In the genomic region with DNA sequence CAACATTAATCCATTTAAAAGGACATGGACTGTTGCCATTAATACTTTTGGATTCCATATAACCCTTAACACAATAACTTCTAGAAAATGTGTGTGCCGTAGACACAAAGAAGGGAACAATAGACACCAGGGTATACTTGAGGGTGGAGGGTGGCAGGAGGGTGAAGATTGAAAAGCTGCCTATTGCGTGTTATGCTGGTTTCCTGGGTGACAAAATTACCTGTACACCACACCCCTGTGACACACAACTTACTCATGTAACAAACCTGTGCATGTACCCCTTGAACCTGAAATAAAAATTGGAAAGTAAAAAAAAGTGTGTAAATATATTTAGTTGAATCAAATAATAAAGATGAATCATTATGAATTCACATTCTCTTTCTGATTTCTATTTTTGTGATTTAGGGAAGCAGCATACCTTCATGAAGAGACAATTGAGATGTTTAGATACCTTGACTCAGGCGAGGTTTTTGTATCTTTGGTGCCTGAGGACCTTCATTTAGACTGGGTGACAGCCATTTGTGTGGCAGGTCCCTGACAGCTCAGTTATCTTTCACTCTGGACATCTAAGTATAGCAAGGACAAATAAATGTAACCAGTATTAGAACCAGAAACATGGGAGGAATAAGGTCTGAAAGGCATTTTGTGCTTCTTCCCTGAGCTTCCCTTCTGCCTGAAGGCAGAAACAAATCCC, we compare ENCODE assay signal across 18 cellular contexts. TPM values are rescaled to one million over a fixed set of nuclear protein-coding genes. Genes with fewer than 3 reads are reported as not detected.
DNase-seq lines count a peak whose midpoint lies in the region; ATAC-seq and TF ChIP-seq lines count a peak whose summit lies in the region.
"Had no signal": no experiment of that assay in that cellular context is flagged by ENCODE, and none has a peak within 500 bp of the region (broad histone marks: within the 10 kb centered on the region; RNA-seq: fewer than 3 reads in every experiment).

No MANE protein-coding gene starts in this region.

- no peak overlapping the region for H3K9ac ChIP-seq in subcutaneous abdominal adipose tissue (ENCODE audit: low read length in 5 of 5)
- H3K9ac ChIP-seq: BLaER1 had no signal

- H3K27me3 ChIP-seq in heart right ventricle (no peaks in the 10 kb centered on the region), subcutaneous abdominal adipose tissue (ENCODE audit: control insufficient read depth in 5 of 5, insufficient read depth in 4 of 5, low read length in 5 of 5) (no peaks in the 10 kb centered on the region)
- H3K27me3 ChIP-seq: BLaER1, brain microvascular endothelial cell had no signal

- DNase-seq in Right ventricle myocardium superior: no peak
- DNase-seq in Right ventricle myocardium inferior (ENCODE audit: missing footprints): no peak
- DNase-seq in activated CD4-positive, alpha-beta memory T cell treated with anti-CD3 and anti-CD28 coated beads for 36 hours: peak; percentile 49
- DNase-seq in heart right ventricle: no peak
- no peak for DNase-seq in middle frontal gyrus (ENCODE audit: extremely low spot score, low spot score)
- DNase-seq in AG20443 (ENCODE audit: low spot score): no peak
- DNase-seq in glutamatergic neuron: no peak
- DNase-seq: brain microvascular endothelial cell; GF-D8; mesenchymal stem cell; NCI-H1092 treated with DMSO at 0.1 percent for 48 hours; NK-92 treated with Interleukin-12 subunit alpha and Interleukin-12 subunit beta, amount 100 ng/mL, for 24 hours; psoas muscle; SW 1271 had no signal

- no peaks in the 10 kb centered on the region for H3K9me3 Mint-ChIP-seq in activated CD4-positive, alpha-beta memory T cell treated with anti-CD3 and anti-CD28 coated beads for 36 hours
- no peaks in the 10 kb centered on the region for H3K9me3 Mint-ChIP-seq in glutamatergic neuron (ENCODE audit: unreplicated experiment)

- CTCF ChIA-PET in activated CD4-positive, alpha-beta memory T cell treated with anti-CD3 and anti-CD28 coated beads for 36 hours (lab: Charles Lee): interaction anchor here (0.7 to 1.5 kb wide), 4 partner anchors 14 to 278 kb away, joined by 3 to 4 read pairs (median 4); partner anchors contain the start of gene GIMAP8

- H3K4me1 ChIP-seq in heart right ventricle (peaks cover 0 to 85% (median 59%) of the 10 kb centered on the region in 9 donors), subcutaneous abdominal adipose tissue (ENCODE audit: control insufficient read depth in 5 of 5, insufficient read depth in 5 of 5, low read length in 5 of 5) (peaks cover 0 to 78% (median 14%) of the 10 kb centered on the region in 5 donors)
- H3K4me1 ChIP-seq: psoas muscle had no signal

- intact Hi-C loops in Right ventricle myocardium superior (cut with DNase I): no loop called here
- intact Hi-C loops in Right ventricle myocardium inferior (cut with DNase I): no loop called here
- intact Hi-C loops in activated CD4-positive, alpha-beta memory T cell treated with anti-CD3 and anti-CD28 coated beads for 36 hours (cut with micrococcal nuclease): no loop called here
- intact Hi-C loops in heart right ventricle (cut with DNase I): loop anchor here in 1 of 10 donors (10.0 kb wide), 1 partner anchor 156 kb away; the partner anchor contains the start of gene GIMAP6

- H3K36me3 Mint-ChIP-seq in activated CD4-positive, alpha-beta memory T cell treated with anti-CD3 and anti-CD28 coated beads for 36 hours: peaks cover 29% of the 10 kb centered on the region
- no peaks in the 10 kb centered on the region for H3K36me3 Mint-ChIP-seq in glutamatergic neuron (ENCODE audit: unreplicated experiment)

- 60 to 62% methylated on average over 3 of the region's 3 CpGs for WGBS in heart right ventricle, 2 donors

- peaks cover 0 to 47% (median 14%) of the 10 kb centered on the region in 9 donors for H3K36me3 ChIP-seq in heart right ventricle
- H3K36me3 ChIP-seq in subcutaneous abdominal adipose tissue (ENCODE audit: control insufficient read depth in 5 of 5, insufficient read depth in 5 of 5, low read length in 5 of 5): peaks cover 0 to 25% (median 16%) of the 10 kb centered on the region in 5 donors
- H3K36me3 ChIP-seq: BLaER1, brain microvascular endothelial cell, thoracic aorta had no signal

- no peaks in the 10 kb centered on the region for H3K27me3 Mint-ChIP-seq in activated CD4-positive, alpha-beta memory T cell treated with anti-CD3 and anti-CD28 coated beads for 36 hours
- no peaks in the 10 kb centered on the region for H3K27me3 Mint-ChIP-seq in glutamatergic neuron (ENCODE audit: unreplicated experiment)

- H3K27ac ChIP-seq in heart right ventricle: peak overlapping the region in 9 of 10 donors; percentile 46 to 93 (median 64)
- H3K27ac ChIP-seq in subcutaneous abdominal adipose tissue (ENCODE audit: low read depth, low read length): peak overlapping the region; percentile 68
- H3K27ac ChIP-seq: BLaER1, brain microvascular endothelial cell, psoas muscle, thoracic aorta had no signal

- TF ChIP-seq CTCF in heart right ventricle (IDR thresholded peaks at IDR 0.05) (no peak), glutamatergic neuron (IDR thresholded peaks at IDR 0.05; ENCODE audit: partially characterized antibody, unreplicated experiment) (no peak)

- peak; percentile 54 for ATAC-seq in Right ventricle myocardium superior (ENCODE audit: poor library complexity)
- ATAC-seq in Right ventricle myocardium inferior: no peak
- peak in 5 of 8 donors; percentile 34 to 63 (median 53) for ATAC-seq in heart right ventricle
- ATAC-seq: psoas muscle had no signal

- H3K27ac Mint-ChIP-seq in activated CD4-positive, alpha-beta memory T cell treated with anti-CD3 and anti-CD28 coated beads for 36 hours: peak overlapping the region; percentile 86
- no peak overlapping the region for H3K27ac Mint-ChIP-seq in glutamatergic neuron (ENCODE audit: unreplicated experiment)

- H3K4me3 ChIP-seq in heart right ventricle: no peak overlapping the region
- H3K4me3 ChIP-seq in subcutaneous abdominal adipose tissue (ENCODE audit: low read depth in 1 of 5, low read length in 5 of 5): no peak overlapping the region
- H3K4me3 ChIP-seq: BLaER1, psoas muscle, thoracic aorta had no signal

- no peaks in the 10 kb centered on the region for H3K9me3 ChIP-seq in heart right ventricle
- H3K9me3 ChIP-seq in subcutaneous abdominal adipose tissue (ENCODE audit: control insufficient read depth in 5 of 5, low read length in 5 of 5): no peaks in the 10 kb centered on the region
- H3K9me3 ChIP-seq: BLaER1, psoas muscle, thoracic aorta had no signal

- peak overlapping the region; percentile 7 for H3K4me3 Mint-ChIP-seq in activated CD4-positive, alpha-beta memory T cell treated with anti-CD3 and anti-CD28 coated beads for 36 hours
- H3K4me3 Mint-ChIP-seq in glutamatergic neuron (ENCODE audit: unreplicated experiment): no peak overlapping the region

- peaks cover 88% of the 10 kb centered on the region for H3K4me1 Mint-ChIP-seq in activated CD4-positive, alpha-beta memory T cell treated with anti-CD3 and anti-CD28 coated beads for 36 hours (ENCODE audit: low read depth)
- no peaks in the 10 kb centered on the region for H3K4me1 Mint-ChIP-seq in glutamatergic neuron (ENCODE audit: low read depth, unreplicated experiment)

- POLR2A ChIA-PET in activated CD4-positive, alpha-beta memory T cell treated with anti-CD3 and anti-CD28 coated beads for 36 hours (lab: Charles Lee): interaction anchor here (0.9 to 4.6 kb wide), 4 partner anchors 11 to 85 kb away, joined by 3 to 32 read pairs (median 4); partner anchors contain the start of gene GIMAP8

RNA-seq across cellular contexts. Expression of gene GIMAP8, which starts 28.7 kb away (rescaled TPM):
- 14.4 TPM for total RNA-seq in Right ventricle myocardium superior
- 14.9 TPM for total RNA-seq in Right ventricle myocardium inferior
- total RNA-seq in activated CD4-positive, alpha-beta memory T cell treated with anti-CD3 and anti-CD28 coated beads for 36 hours: 10 to 100 TPM; 11.8 TPM
- 10 to 100 TPM; 13.4 to 39.4 (median 16.2) TPM for total RNA-seq in heart right ventricle
- polyA plus RNA-seq in heart right ventricle: 10 to 100 TPM; 19.2 to 19.5 TPM
- not detected for total RNA-seq in glutamatergic neuron (ENCODE audit: unreplicated experiment)
- total RNA-seq: epithelial cell of proximal tubule had no signal

RNA-seq across cellular contexts. Expression of gene GIMAP7, which starts 35.5 kb away (rescaled TPM):
- total RNA-seq in Right ventricle myocardium superior: 22.2 TPM
- 21.4 TPM for total RNA-seq in Right ventricle myocardium inferior
- total RNA-seq in activated CD4-positive, alpha-beta memory T cell treated with anti-CD3 and anti-CD28 coated beads for 36 hours: 10 to 100 TPM; 42.5 to 44.1 TPM
- total RNA-seq in heart right ventricle: 10 to 100 TPM in 6 of 10 donors, 1 to 10 TPM in 4; 7.5 to 41.2 (median 19.6) TPM
- 10 to 100 TPM; 43.9 to 77.5 TPM for polyA plus RNA-seq in heart right ventricle
- not detected for total RNA-seq in glutamatergic neuron (ENCODE audit: unreplicated experiment)
- total RNA-seq: epithelial cell of proximal tubule had no signal

Comparison
In these comparisons a context has a peak if more than half of its experiments do, and no peak if none do; other contexts are left out.
1. RNA of gene GIMAP8, which starts 28.7 kb away (total RNA-seq): 13.4 to 39.4 TPM in heart right ventricle, 14.9 TPM in Right ventricle myocardium inferior (single experiment), 14.4 TPM in Right ventricle myocardium superior (single experiment) and 11.8 TPM in activated CD4-positive, alpha-beta memory T cell treated with anti-CD3 and anti-CD28 coated beads for 36 hours; not detected in glutamatergic neuron (single experiment); every median in the first group is over 10 times any median in the second.